8 cellular contexts compared by ENCODE assay signal in genomic region chr9:89477811-89478583, GRCh38. TPM values are rescaled to one million over a fixed set of nuclear protein-coding genes. Genes with fewer than 3 reads are reported as not detected.
A peak's percentile ranks its signal among the peaks of the same experiment; 100 is the strongest.
DNase-seq lines count a peak whose midpoint lies in the region; ATAC-seq and TF ChIP-seq lines count a peak whose summit lies in the region.

No MANE protein-coding gene starts in this region.

- H3K27me3 ChIP-seq in BLaER1 treated with 17β-estradiol and CSF1 and Interleukin-3, amounts not matched to agents 10 nM and 100 nM, result no peaks in the 10 kb centered on the region
- no peaks in the 10 kb centered on the region for H3K27me3 ChIP-seq in layer of hippocampus (ENCODE audit: control insufficient read depth, insufficient read depth, low read length)

- peaks cover 0 to 69% (median 14%) of the 10 kb centered on the region in 11 experiments; a peak in 16 of 22 replicates for H3K36me3 ChIP-seq in BLaER1 treated with 17β-estradiol and CSF1 and Interleukin-3, amounts not matched to agents 10 nM and 100 nM

- peak overlapping the region; percentile 59 to 92 (median 71) for H3K4me2 ChIP-seq in BLaER1 treated with 17β-estradiol and CSF1 and Interleukin-3, amounts not matched to agents 10 nM and 100 nM

- H3K27ac ChIP-seq in BLaER1 treated with 17β-estradiol and CSF1 and Interleukin-3, amounts not matched to agents 10 nM and 100 nM, result peak overlapping the region in 9 of 11 experiments; percentile 15 to 68 (median 57); a peak in 17 of 22 replicates
- H3K27ac ChIP-seq in layer of hippocampus (ENCODE audit: low read depth, low read length) (peak overlapping the region; percentile 12), temporal lobe (ENCODE audit: low read depth, low read length) (peak overlapping the region; percentile 63)

- ATAC-seq in HG02884 (IDR thresholded peaks at IDR 0.05; ENCODE audit: unreplicated experiment), result no peak

- H3K4me3 ChIP-seq in BLaER1 treated with 17β-estradiol and CSF1 and Interleukin-3, amounts not matched to agents 10 nM and 100 nM, result peak overlapping the region in 2 of 10 experiments; percentile 2 to 27; a peak in 2 of 20 replicates
- H3K4me3 ChIP-seq in NB4 (ENCODE audit: low read depth, low read length), result no peak overlapping the region

- no peak for TF ChIP-seq POLR2A in NB4 (IDR thresholded peaks at IDR 0.05; ENCODE audit: extremely low read depth, insufficient read length)

- peak overlapping the region in 9 of 11 experiments; percentile 0 to 58 (median 23); a peak in 13 of 22 replicates for H3K9ac ChIP-seq in BLaER1 treated with 17β-estradiol and CSF1 and Interleukin-3, amounts not matched to agents 10 nM and 100 nM

- DNase-seq in NB4 (ENCODE audit: low read depth) (peak; percentile 85), medulla oblongata (ENCODE audit: extremely low spot score) (no peak), HPDE6-E6E7 (ENCODE audit: extremely low spot score) (no peak)
- DNase-seq in activated naive CD4-positive, alpha-beta T cell treated with Interleukin-2 at 50 U/mL for 16 hours, result peak; percentile 68

- H3K9me3 ChIP-seq in BLaER1 treated with 17β-estradiol and CSF1 and Interleukin-3, amounts not matched to agents 10 nM and 100 nM (replicated peaks in 1 of 11), result peaks cover 3 to 20% (median 8%) of the 10 kb centered on the region in 11 experiments; a peak in 14 of 22 replicates

- peaks cover 34 to 77% (median 69%) of the 10 kb centered on the region in 10 experiments for H3K4me1 ChIP-seq in BLaER1 treated with 17β-estradiol and CSF1 and Interleukin-3, amounts not matched to agents 10 nM and 100 nM

- no peak for TF ChIP-seq CTCF in NB4 (IDR thresholded peaks at IDR 0.05; ENCODE audit: low read depth, low read length)

- peaks cover 0 to 55% (median 5%) of the 10 kb centered on the region in 11 experiments; a peak in 9 of 22 replicates for H4K20me1 ChIP-seq in BLaER1 treated with 17β-estradiol and CSF1 and Interleukin-3, amounts not matched to agents 10 nM and 100 nM

RNA-seq across cellular contexts. Expression of gene SEMA4D, which starts 19.9 kb away (rescaled TPM):
- total RNA-seq in temporal lobe, result 10.6 TPM

Comparison
In these comparisons a context has a peak if more than half of its experiments do, and no peak if none do; other contexts are left out.
1. H3K27ac ChIP-seq: peak in every context shown above with its lines; median percentile 63 in temporal lobe; 57 in BLaER1 treated with 17β-estradiol and CSF1 and Interleukin-3, amounts not matched to agents 10 nM and 100 nM; 12 in layer of hippocampus.
2. DNase-seq: peak in NB4 (single experiment) and activated naive CD4-positive, alpha-beta T cell treated with Interleukin-2 at 50 U/mL for 16 hours (single experiment); none in medulla oblongata (single experiment) and HPDE6-E6E7 (single experiment).